Comparison of ENCODE assay signal across 27 cellular contexts in genomic region chr7:84549409-84549808, GRCh38.
"Had no signal": no experiment of that assay in that cellular context is flagged by ENCODE, and none has a peak within 500 bp of the region (broad histone marks: within the 10 kb centered on the region; RNA-seq: fewer than 3 reads in every experiment).

No MANE protein-coding gene starts in this region.

- H3K9me3 Mint-ChIP-seq: activated CD4-positive, alpha-beta T cell treated with anti-CD3 and anti-CD28 coated beads, Interleukin-2, amount 10 ng/mL, durations not matched to agents 7 days and 5 days; activated CD8-positive, alpha-beta T cell treated with anti-CD3 and anti-CD28 coated beads for 36 hours; activated naive CD4-positive, alpha-beta T cell treated with anti-CD3 and anti-CD28 coated beads, Interleukin-2, amount 50 U/mL, for 24 hours; activated T-helper 1 cell treated with anti-CD3 and anti-CD28 coated beads, Interleukin-12 subunit alpha, Interleukin-12 subunit beta, Interleukin-2, Interleukin-4 antibody, amounts not matched to agents 30 ng/mL and 10 ng/mL and 1 ng/mL, durations not matched to agents 14 hours and 24 hours and 36 hours; stimulated activated naive CD8-positive, alpha-beta T cell treated with anti-CD3 and anti-CD28 coated beads, Interleukin-15, Interleukin-2, amounts not matched to agents 100 ng/mL and 50 ng/mL, for 24 hours had no signal

- H3K4me1 ChIP-seq: gastrocnemius medialis, pancreas, psoas muscle, right atrium auricular region, upper lobe of right lung had no signal

- H3K9me3 ChIP-seq: gastrocnemius medialis, pancreas, psoas muscle, right atrium auricular region, thyroid gland, upper lobe of right lung had no signal

- H3K27ac Mint-ChIP-seq: activated CD4-positive, alpha-beta T cell treated with anti-CD3 and anti-CD28 coated beads, Interleukin-2, amount 10 ng/mL, durations not matched to agents 7 days and 5 days; activated CD8-positive, alpha-beta memory T cell treated with anti-CD3 and anti-CD28 coated beads, Interleukin-2, amount 10 ng/mL, durations not matched to agents 7 days and 5 days; activated CD8-positive, alpha-beta T cell treated with anti-CD3 and anti-CD28 coated beads for 36 hours; activated naive CD4-positive, alpha-beta T cell treated with anti-CD3 and anti-CD28 coated beads, Interleukin-2, amount 50 U/mL, for 24 hours; activated T-helper 1 cell treated with anti-CD3 and anti-CD28 coated beads, Interleukin-12 subunit alpha, Interleukin-12 subunit beta, Interleukin-2, Interleukin-4 antibody, amounts not matched to agents 30 ng/mL and 10 ng/mL and 1 ng/mL, durations not matched to agents 14 hours and 24 hours and 36 hours; dendritic cell treated with granulocyte-macrophage colony-stimulating factor and Interleukin-4, amounts not matched to agents 40 ng/mL and 50 ng/mL, for 4 days; memory B cell; natural killer cell treated with Interleukin-12 subunit alpha and Interleukin-12 subunit beta and Interleukin-15 and Interleukin-18, amount 100 ng/mL, for 72 hours; stimulated activated naive CD8-positive, alpha-beta T cell treated with anti-CD3 and anti-CD28 coated beads, Interleukin-15, Interleukin-2, amounts not matched to agents 100 ng/mL and 50 ng/mL, for 24 hours had no signal

- H3K27me3 ChIP-seq: brain microvascular endothelial cell, gastrocnemius medialis, pancreas, right atrium auricular region, thyroid gland, upper lobe of right lung had no signal

- H3K36me3 ChIP-seq: brain microvascular endothelial cell, gastrocnemius medialis, pancreas, right atrium auricular region, thyroid gland, upper lobe of right lung, WERI-Rb-1 had no signal

- H3K27me3 Mint-ChIP-seq: activated CD4-positive, alpha-beta T cell treated with anti-CD3 and anti-CD28 coated beads, Interleukin-2, amount 10 ng/mL, durations not matched to agents 7 days and 5 days; activated CD8-positive, alpha-beta memory T cell treated with anti-CD3 and anti-CD28 coated beads, Interleukin-2, amount 10 ng/mL, durations not matched to agents 7 days and 5 days; activated CD8-positive, alpha-beta T cell treated with anti-CD3 and anti-CD28 coated beads for 36 hours; dendritic cell treated with granulocyte-macrophage colony-stimulating factor and Interleukin-4, amounts not matched to agents 40 ng/mL and 50 ng/mL, for 4 days; memory B cell; natural killer cell treated with Interleukin-12 subunit alpha and Interleukin-12 subunit beta and Interleukin-15 and Interleukin-18, amount 100 ng/mL, for 72 hours; stimulated activated naive CD8-positive, alpha-beta T cell treated with anti-CD3 and anti-CD28 coated beads, Interleukin-15, Interleukin-2, amounts not matched to agents 100 ng/mL and 50 ng/mL, for 24 hours had no signal

- H3K27ac ChIP-seq: brain microvascular endothelial cell, gastrocnemius medialis, pancreas, psoas muscle, right atrium auricular region, thyroid gland, upper lobe of right lung, WERI-Rb-1 had no signal

- DNase-seq: activated CD4-positive, alpha-beta T cell treated with anti-CD3 and anti-CD28 coated beads, Interleukin-2, amount 10 ng/mL, durations not matched to agents 7 days and 5 days; activated CD4-positive, CD25-positive, alpha-beta regulatory T cell treated with anti-CD3 and anti-CD28 coated beads, Interleukin-2, amount 50 U/mL, for 72 hours; activated CD8-positive, alpha-beta memory T cell treated with anti-CD3 and anti-CD28 coated beads, Interleukin-2, amount 10 ng/mL, durations not matched to agents 7 days and 5 days; activated CD8-positive, alpha-beta T cell treated with anti-CD3 and anti-CD28 coated beads for 36 hours; activated gamma-delta T cell; activated T-cell treated with anti-CD3 and anti-CD28 coated beads for 4 hours; aorta; brain microvascular endothelial cell; caudate nucleus; effector CD4-positive, alpha-beta T cell; gastrocnemius medialis; head of caudate nucleus; pancreas; psoas muscle; stimulated activated CD4-positive, alpha-beta T cell treated with anti-CD3 and anti-CD28 coated beads, Interleukin-1b, Interleukin-23, amount 100 ng/mL, for 48 hours; substantia nigra; thyroid gland; upper lobe of right lung; WERI-Rb-1 had no signal

- H3K4me3 ChIP-seq: gastrocnemius medialis, pancreas, psoas muscle, right atrium auricular region, thyroid gland, upper lobe of right lung had no signal

- H3K4me3 Mint-ChIP-seq: activated CD4-positive, alpha-beta T cell treated with anti-CD3 and anti-CD28 coated beads, Interleukin-2, amount 10 ng/mL, durations not matched to agents 7 days and 5 days; activated CD8-positive, alpha-beta memory T cell treated with anti-CD3 and anti-CD28 coated beads, Interleukin-2, amount 10 ng/mL, durations not matched to agents 7 days and 5 days; activated CD8-positive, alpha-beta T cell treated with anti-CD3 and anti-CD28 coated beads for 36 hours; activated naive CD4-positive, alpha-beta T cell treated with anti-CD3 and anti-CD28 coated beads, Interleukin-2, amount 50 U/mL, for 24 hours; activated T-helper 1 cell treated with anti-CD3 and anti-CD28 coated beads, Interleukin-12 subunit alpha, Interleukin-12 subunit beta, Interleukin-2, Interleukin-4 antibody, amounts not matched to agents 30 ng/mL and 10 ng/mL and 1 ng/mL, durations not matched to agents 14 hours and 24 hours and 36 hours; dendritic cell treated with granulocyte-macrophage colony-stimulating factor and Interleukin-4, amounts not matched to agents 40 ng/mL and 50 ng/mL, for 4 days; memory B cell; natural killer cell treated with Interleukin-12 subunit alpha and Interleukin-12 subunit beta and Interleukin-15 and Interleukin-18, amount 100 ng/mL, for 72 hours; stimulated activated naive CD8-positive, alpha-beta T cell treated with anti-CD3 and anti-CD28 coated beads, Interleukin-15, Interleukin-2, amounts not matched to agents 100 ng/mL and 50 ng/mL, for 24 hours had no signal

- ATAC-seq: activated CD8-positive, alpha-beta memory T cell treated with anti-CD3 and anti-CD28 coated beads, Interleukin-2, amount 10 ng/mL, durations not matched to agents 7 days and 5 days; activated CD8-positive, alpha-beta T cell treated with anti-CD3 and anti-CD28 coated beads for 36 hours; esophagus mucosa; gastrocnemius medialis; natural killer cell treated with Interleukin-12 subunit alpha and Interleukin-12 subunit beta and Interleukin-15 and Interleukin-18, amount 100 ng/mL, for 72 hours; pancreas; psoas muscle; upper lobe of right lung had no signal

- H3K36me3 Mint-ChIP-seq: activated CD8-positive, alpha-beta memory T cell treated with anti-CD3 and anti-CD28 coated beads, Interleukin-2, amount 10 ng/mL, durations not matched to agents 7 days and 5 days; activated naive CD4-positive, alpha-beta T cell treated with anti-CD3 and anti-CD28 coated beads, Interleukin-2, amount 50 U/mL, for 24 hours; memory B cell; natural killer cell treated with Interleukin-12 subunit alpha and Interleukin-12 subunit beta and Interleukin-15 and Interleukin-18, amount 100 ng/mL, for 72 hours had no signal

- H3K4me1 Mint-ChIP-seq: activated CD4-positive, alpha-beta T cell treated with anti-CD3 and anti-CD28 coated beads, Interleukin-2, amount 10 ng/mL, durations not matched to agents 7 days and 5 days; activated CD8-positive, alpha-beta memory T cell treated with anti-CD3 and anti-CD28 coated beads, Interleukin-2, amount 10 ng/mL, durations not matched to agents 7 days and 5 days; activated naive CD4-positive, alpha-beta T cell treated with anti-CD3 and anti-CD28 coated beads, Interleukin-2, amount 50 U/mL, for 24 hours; memory B cell had no signal
